Comparison of ENCODE assay signal across 1 cellular context in the genomic region with DNA sequence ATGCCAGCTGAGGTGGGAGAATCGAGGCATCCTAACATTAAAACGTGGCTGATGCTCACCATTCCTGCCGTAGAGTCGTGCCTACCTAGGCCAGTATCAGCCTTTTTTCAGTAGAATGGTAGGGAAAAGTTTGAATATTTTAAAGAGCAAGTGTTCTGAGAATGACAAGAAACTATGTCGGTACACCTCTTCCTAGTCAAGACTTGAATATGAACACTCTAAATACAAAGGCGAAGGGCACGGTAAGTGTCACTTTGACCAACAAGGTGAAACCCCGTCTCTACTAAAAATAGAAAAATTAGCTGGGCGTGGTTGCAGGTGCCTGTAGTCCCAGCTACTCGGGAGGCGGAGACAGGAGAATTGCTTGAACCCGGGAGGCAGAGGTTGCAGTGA.
A peak's percentile ranks its signal among the peaks of the same experiment; 100 is the strongest.
TF ChIP-seq lines count a peak whose summit lies in the region.

No MANE protein-coding gene starts in this region.

TF ChIP-seq in GM12878, 131 proteins besides CTCF, POLR2A, EP300 and RAD21:
- no peak for TF ChIP-seq BHLHE40 (IDR thresholded peaks at IDR 0.05; ENCODE audit: borderline replicate concordance in 1 of 2, low read depth in 2 of 2, low read length in 1 of 2)
- TF ChIP-seq, protein P1, sequence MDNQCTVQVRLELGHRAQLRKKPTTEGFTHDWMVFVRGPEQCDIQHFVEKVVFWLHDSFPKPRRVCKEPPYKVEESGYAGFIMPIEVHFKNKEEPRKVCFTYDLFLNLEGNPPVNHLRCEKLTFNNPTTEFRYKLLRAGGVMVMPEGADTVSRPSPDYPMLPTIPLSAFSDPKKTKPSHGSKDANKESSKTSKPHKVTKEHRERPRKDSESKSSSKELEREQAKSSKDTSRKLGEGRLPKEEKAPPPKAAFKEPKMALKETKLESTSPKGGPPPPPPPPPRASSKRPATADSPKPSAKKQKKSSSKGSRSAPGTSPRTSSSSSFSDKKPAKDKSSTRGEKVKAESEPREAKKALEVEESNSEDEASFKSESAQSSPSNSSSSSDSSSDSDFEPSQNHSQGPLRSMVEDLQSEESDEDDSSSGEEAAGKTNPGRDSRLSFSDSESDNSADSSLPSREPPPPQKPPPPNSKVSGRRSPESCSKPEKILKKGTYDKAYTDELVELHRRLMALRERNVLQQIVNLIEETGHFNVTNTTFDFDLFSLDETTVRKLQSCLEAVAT (IDR thresholded peaks at IDR 0.05) = no peak
- no peak for TF ChIP-seq ZNF274 (IDR thresholded peaks at IDR 0.05; ENCODE audit: insufficient read depth, insufficient read length)
- no peak for TF ChIP-seq RAD51 (IDR thresholded peaks at IDR 0.05)
- no peak for TF ChIP-seq SREBF2 (IDR thresholded peaks at IDR 0.05; ENCODE audit: low read length)
- TF ChIP-seq ZBTB33 (IDR thresholded peaks at IDR 0.05) = no peak
- 0 out of 2 replicates have a peak, but pooled peaks have one; percentile 53 for TF ChIP-seq MEF2A (IDR thresholded peaks at IDR 0.05; ENCODE audit: insufficient read depth, low read depth, low read length)
- no peak for TF ChIP-seq IKZF2 (IDR thresholded peaks at IDR 0.05)
- no peak for TF ChIP-seq IRF4 (IDR thresholded peaks at IDR 0.05; ENCODE audit: low read depth, low read length)
- TF ChIP-seq, protein P2, sequence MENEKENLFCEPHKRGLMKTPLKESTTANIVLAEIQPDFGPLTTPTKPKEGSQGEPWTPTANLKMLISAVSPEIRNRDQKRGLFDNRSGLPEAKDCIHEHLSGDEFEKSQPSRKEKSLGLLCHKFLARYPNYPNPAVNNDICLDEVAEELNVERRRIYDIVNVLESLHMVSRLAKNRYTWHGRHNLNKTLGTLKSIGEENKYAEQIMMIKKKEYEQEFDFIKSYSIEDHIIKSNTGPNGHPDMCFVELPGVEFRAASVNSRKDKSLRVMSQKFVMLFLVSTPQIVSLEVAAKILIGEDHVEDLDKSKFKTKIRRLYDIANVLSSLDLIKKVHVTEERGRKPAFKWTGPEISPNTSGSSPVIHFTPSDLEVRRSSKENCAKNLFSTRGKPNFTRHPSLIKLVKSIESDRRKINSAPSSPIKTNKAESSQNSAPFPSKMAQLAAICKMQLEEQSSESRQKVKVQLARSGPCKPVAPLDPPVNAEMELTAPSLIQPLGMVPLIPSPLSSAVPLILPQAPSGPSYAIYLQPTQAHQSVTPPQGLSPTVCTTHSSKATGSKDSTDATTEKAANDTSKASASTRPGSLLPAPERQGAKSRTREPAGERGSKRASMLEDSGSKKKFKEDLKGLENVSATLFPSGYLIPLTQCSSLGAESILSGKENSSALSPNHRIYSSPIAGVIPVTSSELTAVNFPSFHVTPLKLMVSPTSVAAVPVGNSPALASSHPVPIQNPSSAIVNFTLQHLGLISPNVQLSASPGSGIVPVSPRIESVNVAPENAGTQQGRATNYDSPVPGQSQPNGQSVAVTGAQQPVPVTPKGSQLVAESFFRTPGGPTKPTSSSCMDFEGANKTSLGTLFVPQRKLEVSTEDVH (IDR thresholded peaks at IDR 0.05; ENCODE audit: low read depth, partially characterized antibody) = no peak
- no peak; the same call in 1 of the 2 replicates for TF ChIP-seq ATF7 (IDR thresholded peaks at IDR 0.05; ENCODE audit: low read depth)
- no peak for TF ChIP-seq BMI1 (IDR thresholded peaks at IDR 0.05; ENCODE audit: borderline replicate concordance)
- TF ChIP-seq YBX1 (IDR thresholded peaks at IDR 0.05) = no peak
- peak; percentile 43; the same call in 1 of the 2 replicates for TF ChIP-seq ATF2 (IDR thresholded peaks at IDR 0.05; ENCODE audit: low read length)
- no peak for TF ChIP-seq HCFC1 (IDR thresholded peaks at IDR 0.05; ENCODE audit: low read length)
- no peak for TF ChIP-seq FOXK2 (IDR thresholded peaks at IDR 0.05)
- TF ChIP-seq JUND (IDR thresholded peaks at IDR 0.05; ENCODE audit: low read depth, low read length) = no peak
- TF ChIP-seq NBN (IDR thresholded peaks at IDR 0.05) = no peak
- TF ChIP-seq ZBTB4 (CRISPR knock-in tag; IDR thresholded peaks at IDR 0.05) = no peak
- TF ChIP-seq EZH2 (IDR thresholded peaks at IDR 0.05; ENCODE audit: borderline replicate concordance, control insufficient read depth, low read depth, low read length) = no peak
- peak; percentile 64 for TF ChIP-seq MEF2B (IDR thresholded peaks at IDR 0.05; ENCODE audit: partially characterized antibody, poor library complexity, severe bottlenecking)
- no peak for TF ChIP-seq CBFB (IDR thresholded peaks at IDR 0.05; ENCODE audit: low read depth)
